ENCODE assay signal across 8 cellular contexts in the genomic region with DNA sequence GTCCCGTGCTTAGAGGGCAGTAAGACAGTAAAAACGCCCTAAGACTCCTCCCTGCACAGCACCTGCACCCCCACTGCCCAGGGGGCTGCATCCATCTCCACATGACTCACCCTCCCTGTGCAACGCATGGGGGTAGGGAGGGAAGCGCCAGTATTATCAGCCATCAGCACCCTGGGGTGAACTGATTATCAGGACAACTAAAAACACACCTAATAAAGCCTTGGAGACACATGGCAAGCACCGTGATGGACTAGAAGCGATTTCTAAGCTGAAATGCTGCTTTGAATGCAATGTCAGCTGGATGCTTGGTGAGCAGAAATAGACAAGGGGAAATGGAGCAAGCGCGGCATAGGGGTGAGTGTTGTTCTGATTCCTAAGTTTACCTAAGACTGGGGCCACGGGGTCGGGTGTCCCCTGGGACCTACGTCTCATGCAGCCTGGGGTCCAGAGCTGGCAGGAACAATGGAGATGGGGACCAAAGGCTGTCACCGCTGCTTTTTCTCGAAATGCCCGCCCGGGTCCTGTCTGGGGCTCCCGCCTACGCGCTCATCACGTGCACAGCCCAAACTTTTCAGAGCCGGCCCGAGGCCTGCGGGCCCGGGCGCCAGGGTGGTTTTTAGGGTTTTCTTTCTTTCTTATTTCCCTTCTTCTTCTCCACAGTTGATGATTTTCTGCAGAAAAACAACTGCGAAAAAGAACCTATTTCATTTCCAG.
A peak's percentile ranks its signal among the peaks of the same experiment; 100 is the strongest.
DNase-seq lines count a peak whose midpoint lies in the region; TF ChIP-seq lines count a peak whose summit lies in the region.

No MANE protein-coding gene starts in this region.

- peaks cover 35% of the 10 kb centered on the region for H3K4me1 ChIP-seq in iPS-20b (ENCODE audit: insufficient read depth, low read length)

- H3K9me3 Mint-ChIP-seq in T-helper 2 cell treated with Interferon-gamma antibody and Interleukin-4, amounts not matched to agents 5 μg/mL and 100 μg/mL, for 36 hours, result no peaks in the 10 kb centered on the region

- DNase-seq in T-helper 2 cell treated with Interferon-gamma antibody and Interleukin-4, amounts not matched to agents 5 μg/mL and 100 μg/mL, for 36 hours (ENCODE audit: low spot score), result no peak
- no peak for DNase-seq in T-helper 2 cell
- DNase-seq in HFF-Myc (ENCODE audit: extremely low read depth, low read depth), result no peak
- peak; percentile 82 for DNase-seq in NCI-H146 (lab: John Stamatoyannopoulos, UW)
- DNase-seq in astrocyte of the spinal cord (ENCODE audit: low read depth, low spot score), result no peak
- DNase-seq in stimulated activated CD8-positive, alpha-beta memory T cell treated with anti-CD3 and anti-CD28 coated beads, Interleukin-15, amount 100 ng/mL, for 24 hours (ENCODE audit: low read depth), result peak; percentile 58
- no peak for DNase-seq in GM03348 (ENCODE audit: low spot score)

- H3K27ac Mint-ChIP-seq in T-helper 2 cell treated with Interferon-gamma antibody and Interleukin-4, amounts not matched to agents 5 μg/mL and 100 μg/mL, for 36 hours, result peak overlapping the region; percentile 88

- H3K4me3 ChIP-seq in HFF-Myc (replicated peaks; ENCODE audit: low read depth, low read length) (peak overlapping the region; percentile 53), astrocyte of the spinal cord (ENCODE audit: low read depth, low read length) (peak overlapping the region; percentile 53), iPS-20b (ENCODE audit: low read length) (peak overlapping the region; percentile 83)

- no peaks in the 10 kb centered on the region for H3K27me3 Mint-ChIP-seq in T-helper 2 cell treated with Interferon-gamma antibody and Interleukin-4, amounts not matched to agents 5 μg/mL and 100 μg/mL, for 36 hours (ENCODE audit: low read depth)

- peaks cover 41% of the 10 kb centered on the region for H3K4me1 Mint-ChIP-seq in T-helper 2 cell treated with Interferon-gamma antibody and Interleukin-4, amounts not matched to agents 5 μg/mL and 100 μg/mL, for 36 hours (ENCODE audit: low read depth)

- H3K36me3 Mint-ChIP-seq in T-helper 2 cell treated with Interferon-gamma antibody and Interleukin-4, amounts not matched to agents 5 μg/mL and 100 μg/mL, for 36 hours (ENCODE audit: low read depth), result peaks cover 24% of the 10 kb centered on the region

- peak overlapping the region; percentile 89 for H3K4me3 Mint-ChIP-seq in T-helper 2 cell treated with Interferon-gamma antibody and Interleukin-4, amounts not matched to agents 5 μg/mL and 100 μg/mL, for 36 hours

- no peak overlapping the region for H3K27ac ChIP-seq in iPS-20b (ENCODE audit: low read length)

- TF ChIP-seq CTCF in HFF-Myc (IDR thresholded peaks at IDR 0.05; ENCODE audit: low read depth, low read length, missing control alignments) (no peak), astrocyte of the spinal cord (IDR thresholded peaks at IDR 0.05; ENCODE audit: low read depth, low read length) (no peak)

- H3K27me3 ChIP-seq in iPS-20b (ENCODE audit: insufficient read depth, low read length), result peaks cover 23% of the 10 kb centered on the region

- no peaks in the 10 kb centered on the region for H3K36me3 ChIP-seq in iPS-20b (ENCODE audit: insufficient read depth, low read depth, low read length)

- H3K9me3 ChIP-seq in iPS-20b (ENCODE audit: insufficient read depth, low read depth, low read length), result no peaks in the 10 kb centered on the region

- H3K9ac ChIP-seq in iPS-20b (ENCODE audit: low read depth, low read length), result peak overlapping the region; percentile 75; the same call in 1 of the 2 replicates

- in situ Hi-C loops in astrocyte of the spinal cord (cut with HindIII; ENCODE audit: low sequenced_read_pairs), result no loop called here

Comparison
In these comparisons a context has a peak if more than half of its experiments do, and no peak if none do; other contexts are left out.
1. DNase-seq: peak in NCI-H146 (single experiment) and stimulated activated CD8-positive, alpha-beta memory T cell treated with anti-CD3 and anti-CD28 coated beads, Interleukin-15, amount 100 ng/mL, for 24 hours (single experiment); none in T-helper 2 cell treated with Interferon-gamma antibody and Interleukin-4, amounts not matched to agents 5 μg/mL and 100 μg/mL, for 36 hours (single experiment), T-helper 2 cell (0 of 5), HFF-Myc (single experiment), astrocyte of the spinal cord (single experiment) and GM03348 (single experiment).
2. Peak in every context shown above with its lines, with median percentiles within 50 percentile points of each other: H3K4me3 ChIP-seq.